Comparison of ENCODE assay signal across 18 cellular contexts in genomic region chr4:152705918-152706317, GRCh38.
"Had no signal": no experiment of that assay in that cellular context is flagged by ENCODE, and none has a peak within 500 bp of the region (broad histone marks: within the 10 kb centered on the region; RNA-seq: fewer than 3 reads in every experiment).

No MANE protein-coding gene starts in this region.

- H3K27me3 Mint-ChIP-seq: stimulated activated naive CD8-positive, alpha-beta T cell treated with anti-CD3 and anti-CD28 coated beads, Interleukin-15, amount 100 ng/mL, for 72 hours had no signal

- H3K27me3 ChIP-seq: right atrium auricular region, uterus had no signal

- H3K4me3 ChIP-seq: right atrium auricular region, skin epidermis, thoracic aorta, uterus had no signal

- DNase-seq: activated CD4-positive, alpha-beta T cell treated with anti-CD3 and anti-CD28 coated beads, Interleukin-2, amount 50 U/mL, for 1 hour; activated CD4-positive, CD25-positive, alpha-beta regulatory T cell; activated naive CD4-positive, alpha-beta T cell treated with anti-CD3 and anti-CD28 coated beads, Interleukin-2, amount 10 ng/mL, durations not matched to agents 7 days and 5 days; activated T-cell treated with anti-CD3 and anti-CD28 coated beads for 4 hours; caudate nucleus; effector memory CD4-positive, alpha-beta T cell; hippocampal formation; left colon; naive thymus-derived CD4-positive, alpha-beta T cell; nucleus accumbens; stimulated activated CD4-positive, alpha-beta T cell treated with anti-CD3 and anti-CD28 coated beads, Interleukin-4, amount 100 ng/mL, for 4 hours; stimulated activated naive CD8-positive, alpha-beta T cell treated with anti-CD3 and anti-CD28 coated beads, Interleukin-15, amount 100 ng/mL, for 72 hours; uterus had no signal

- H3K36me3 ChIP-seq: right atrium auricular region, thoracic aorta, uterus had no signal

- ATAC-seq: left colon; naive thymus-derived CD4-positive, alpha-beta T cell; stimulated activated naive CD8-positive, alpha-beta T cell treated with anti-CD3 and anti-CD28 coated beads, Interleukin-15, amount 100 ng/mL, for 72 hours had no signal

- H3K36me3 Mint-ChIP-seq: activated naive CD4-positive, alpha-beta T cell treated with anti-CD3 and anti-CD28 coated beads, Interleukin-2, amount 10 ng/mL, durations not matched to agents 7 days and 5 days had no signal

- H3K9me3 ChIP-seq: right atrium auricular region, thoracic aorta, uterus had no signal

- H3K27ac Mint-ChIP-seq: activated naive CD4-positive, alpha-beta T cell treated with anti-CD3 and anti-CD28 coated beads, Interleukin-2, amount 10 ng/mL, durations not matched to agents 7 days and 5 days; activated T-helper 2 cell treated with anti-CD3 and anti-CD28 coated beads, Interferon-gamma antibody, Interleukin-2, Interleukin-4, amounts not matched to agents 10 μg/mL and 5 μg/mL and 100 μg/mL, durations not matched to agents 14 hours and 24 hours and 36 hours; naive thymus-derived CD4-positive, alpha-beta T cell; stimulated activated naive CD8-positive, alpha-beta T cell treated with anti-CD3 and anti-CD28 coated beads, Interleukin-15, amount 100 ng/mL, for 72 hours had no signal

- H3K4me3 Mint-ChIP-seq: activated naive CD4-positive, alpha-beta T cell treated with anti-CD3 and anti-CD28 coated beads, Interleukin-2, amount 10 ng/mL, durations not matched to agents 7 days and 5 days; naive thymus-derived CD4-positive, alpha-beta T cell; stimulated activated naive CD8-positive, alpha-beta T cell treated with anti-CD3 and anti-CD28 coated beads, Interleukin-15, amount 100 ng/mL, for 72 hours had no signal

- H3K4me1 ChIP-seq: right atrium auricular region, uterus had no signal

- H3K27ac ChIP-seq: epithelial cell of prostate, right atrium auricular region, skin epidermis, thoracic aorta, uterus had no signal

- H3K4me1 Mint-ChIP-seq: activated naive CD4-positive, alpha-beta T cell treated with anti-CD3 and anti-CD28 coated beads, Interleukin-2, amount 10 ng/mL, durations not matched to agents 7 days and 5 days; stimulated activated naive CD8-positive, alpha-beta T cell treated with anti-CD3 and anti-CD28 coated beads, Interleukin-15, amount 100 ng/mL, for 72 hours had no signal
